ENCODE assay signal across 22 cellular contexts in genomic region chr17:28380572-28380907, GRCh38. TPM values are rescaled to one million over a fixed set of nuclear protein-coding genes. Genes with fewer than 3 reads are reported as not detected.
DNase-seq lines count a peak whose midpoint lies in the region; ATAC-seq and TF ChIP-seq lines count a peak whose summit lies in the region.
"Had no signal": no experiment of that assay in that cellular context is flagged by ENCODE, and none has a peak within 500 bp of the region (broad histone marks: within the 10 kb centered on the region; RNA-seq: fewer than 3 reads in every experiment).

No MANE protein-coding gene starts in this region.

- H3K27me3 Mint-ChIP-seq in CD4-positive, alpha-beta T cell = peaks cover 8% of the 10 kb centered on the region
- no peaks in the 10 kb centered on the region for H3K27me3 Mint-ChIP-seq in MCF 10A (ENCODE audit: insufficient read depth, unreplicated experiment)
- H3K27me3 Mint-ChIP-seq: activated naive CD8-positive, alpha-beta T cell had no signal

- peaks cover 5% of the 10 kb centered on the region for H3K36me3 Mint-ChIP-seq in CD4-positive, alpha-beta T cell (ENCODE audit: low read depth)
- H3K36me3 Mint-ChIP-seq in MCF 10A (ENCODE audit: insufficient read depth, unreplicated experiment) = peaks cover 13% of the 10 kb centered on the region

- no peaks in the 10 kb centered on the region for H3K27me3 ChIP-seq in CD4-positive, alpha-beta T cell (ENCODE audit: control insufficient read depth, insufficient read depth, low read length)
- H3K27me3 ChIP-seq: right atrium auricular region, suprapubic skin had no signal

- 69 to 77% methylated on average over 2 to 3 of the region's 3 CpGs for WGBS in mesodermal cell (ENCODE audit: insufficient coverage in 2 of 2), 2 experiments

- ATAC-seq in CD4-positive, alpha-beta T cell (ENCODE audit: poor library complexity) = no peak
- ATAC-seq in HG02840 (IDR thresholded peaks at IDR 0.05; ENCODE audit: low FRiP score, unreplicated experiment) (no peak), GM18858 (IDR thresholded peaks at IDR 0.05; ENCODE audit: unreplicated experiment) (no peak)

- no peak overlapping the region for H3K4me3 ChIP-seq in mesodermal cell (ENCODE audit: extremely low read depth, insufficient read depth, low read length, poor library complexity, severe bottlenecking)

- peaks cover 40% of the 10 kb centered on the region for H3K4me1 Mint-ChIP-seq in CD4-positive, alpha-beta T cell (ENCODE audit: low read depth)
- H3K4me1 Mint-ChIP-seq in MCF 10A (ENCODE audit: insufficient read depth, unreplicated experiment) = peaks cover 13% of the 10 kb centered on the region

- H3K36me3 ChIP-seq in mesodermal cell (ENCODE audit: control insufficient read depth, insufficient read depth, low read length) = peaks cover 9% of the 10 kb centered on the region
- H3K36me3 ChIP-seq: right atrium auricular region, suprapubic skin had no signal

- POLR2A ChIA-PET in CD4-positive, alpha-beta T cell (lab: Charles Lee) = no interaction called here
- POLR2A ChIA-PET in MCF 10A (lab: Yijun Ruan, JAX) = interaction anchor here (0.6 to 3.4 kb wide), 24 partner anchors 10 to 217 kb away, joined by 3 to 40 read pairs (median 5); partner anchors contain the start of genes IFT20, POLDIP2, SLC46A1 and TMEM97

- H3K9me3 Mint-ChIP-seq in CD4-positive, alpha-beta T cell = no peaks in the 10 kb centered on the region
- H3K9me3 Mint-ChIP-seq in MCF 10A (ENCODE audit: unreplicated experiment) = no peaks in the 10 kb centered on the region

- TF ChIP-seq CTCF in CD4-positive, alpha-beta T cell (IDR thresholded peaks at IDR 0.05) = no peak
- no peak for TF ChIP-seq CTCF in MCF 10A (IDR thresholded peaks at IDR 0.05; ENCODE audit: unreplicated experiment)

- H3K9me3 ChIP-seq in CD4-positive, alpha-beta T cell (ENCODE audit: control insufficient read depth, low read length) = no peaks in the 10 kb centered on the region
- no peaks in the 10 kb centered on the region for H3K9me3 ChIP-seq in mesodermal cell (ENCODE audit: control insufficient read depth, low read length)
- H3K9me3 ChIP-seq: right atrium auricular region, suprapubic skin had no signal

- TSS peak; percentile 99 for BruUV-seq in MCF 10A (replicated peaks; lab: Mats Ljungman, UMichigan)

- H3K27ac ChIP-seq in CD4-positive, alpha-beta T cell (ENCODE audit: low read depth, low read length) = no peak overlapping the region
- H3K27ac ChIP-seq in mesodermal cell (ENCODE audit: low read depth, low read length, severe bottlenecking) = peak overlapping the region; percentile 43
- H3K27ac ChIP-seq: right atrium auricular region, suprapubic skin had no signal

- H3K27ac Mint-ChIP-seq in CD4-positive, alpha-beta T cell = no peak overlapping the region
- H3K27ac Mint-ChIP-seq in MCF 10A (ENCODE audit: low read depth, unreplicated experiment) = peak overlapping the region; percentile 93

- peaks cover 10% of the 10 kb centered on the region for H3K4me1 ChIP-seq in mesodermal cell (ENCODE audit: control insufficient read depth, insufficient read depth, low read length, poor library complexity, severe bottlenecking)

- peak overlapping the region; percentile 30 for H3K4me3 Mint-ChIP-seq in CD4-positive, alpha-beta T cell
- H3K4me3 Mint-ChIP-seq in MCF 10A (ENCODE audit: unreplicated experiment) = no peak overlapping the region

- intact Hi-C loops in CD4-positive, alpha-beta T cell (cut with DNase I, micrococcal nuclease) = loop anchor here in 1 of 2 experiments (10.0 kb wide), 1 partner anchor 164 kb away; no protein-coding TSS in a partner anchor
- intact Hi-C loops in MCF 10A (cut with micrococcal nuclease) = no loop called here

- CTCF ChIA-PET in CD4-positive, alpha-beta T cell (lab: Charles Lee) = no interaction called here
- CTCF ChIA-PET in MCF 10A (lab: Yijun Ruan, JAX) = interaction anchor here (0.6 to 3.2 kb wide), 6 partner anchors 36 to 160 kb away, joined by 3 to 11 read pairs (median 3); no protein-coding TSS in a partner anchor

- no peak for DNase-seq in CD4-positive, alpha-beta T cell
- DNase-seq in MCF 10A (ENCODE audit: unreplicated experiment) = no peak
- DNase-seq in activated CD8-positive, alpha-beta memory T cell treated with anti-CD3 and anti-CD28 coated beads, Interleukin-2, amount 50 U/mL, for 48 hours = no peak
- DNase-seq: activated CD4-positive, alpha-beta T cell treated with anti-CD3 and anti-CD28 coated beads for 1 hour; effector memory CD4-positive, alpha-beta T cell; left ventricle myocardium superior; NCI-H187 treated with DMSO at 0.1 percent for 48 hours; NCI-H510A; NK-92 treated with Interleukin-12 subunit alpha and Interleukin-12 subunit beta, amount 100 ng/mL, for 24 hours; stimulated activated CD4-positive, alpha-beta T cell treated with anti-CD3 and anti-CD28 coated beads, Interleukin-15, amount 100 ng/mL, for 24 hours had no signal

RNA-seq across cellular contexts. Expression of gene SARM1, which starts 9.0 kb away (rescaled TPM):
- 10 to 100 TPM; 12.5 to 15.4 TPM for total RNA-seq in CD4-positive, alpha-beta T cell
- 0.63 and 1.0 TPM in 2 replicates for total RNA-seq in MCF 10A (2022)
- 11.6 TPM for polyA plus RNA-seq in mesodermal cell (2013, experiment 1 of 2)
- polyA plus RNA-seq in mesodermal cell (2013, experiment 2 of 2) = 14.1 TPM

RNA-seq across cellular contexts. Expression of gene VTN, which starts 10.4 kb away (rescaled TPM):
- total RNA-seq in CD4-positive, alpha-beta T cell = under 1 TPM; 0.16 to 0.17 TPM
- total RNA-seq in MCF 10A (2022) = not detected in 2 replicates
- 11.9 TPM for polyA plus RNA-seq in mesodermal cell (2013, experiment 1 of 2)
- 15.0 TPM for polyA plus RNA-seq in mesodermal cell (2013, experiment 2 of 2)
- total RNA-seq: glomerular endothelial cell had no signal

RNA-seq across cellular contexts. Expression of gene SEBOX, which starts 15.5 kb away (rescaled TPM):
- total RNA-seq in CD4-positive, alpha-beta T cell = not detected
- total RNA-seq in MCF 10A (2022) = not detected in 2 replicates
- not detected for polyA plus RNA-seq in mesodermal cell (2013, experiment 1 of 2)
- not detected for polyA plus RNA-seq in mesodermal cell (2013, experiment 2 of 2)
- total RNA-seq: activated CD8-positive, alpha-beta memory T cell treated with anti-CD3 and anti-CD28 coated beads for 36 hours; chondrocyte; glomerular endothelial cell; left ventricle myocardium superior; myocyte; omental fat pad; right atrium auricular region; RPMI7951; suprapubic skin had no signal

RNA-seq across cellular contexts. Expression of gene POLDIP2, which starts 23.2 kb away (rescaled TPM):
- total RNA-seq in CD4-positive, alpha-beta T cell = 10 to 100 TPM; 22.1 to 23.9 TPM
- 84.0 and 105 TPM in 2 replicates for total RNA-seq in MCF 10A (2022)
- polyA plus RNA-seq in mesodermal cell (2013, experiment 1 of 2) = 59.9 TPM
- polyA plus RNA-seq in mesodermal cell (2013, experiment 2 of 2) = 56.7 TPM

RNA-seq across cellular contexts. Expression of gene SLC46A1, which starts 25.5 kb away (rescaled TPM):
- under 1 TPM; 0.44 to 0.45 TPM for total RNA-seq in CD4-positive, alpha-beta T cell
- total RNA-seq in MCF 10A (2022) = 18.4 and 20.1 TPM in 2 replicates
- 6.4 TPM for polyA plus RNA-seq in mesodermal cell (2013, experiment 1 of 2)
- polyA plus RNA-seq in mesodermal cell (2013, experiment 2 of 2) = 5.6 TPM
